ENCODE assay signal across 8 cellular contexts in the genomic region with DNA sequence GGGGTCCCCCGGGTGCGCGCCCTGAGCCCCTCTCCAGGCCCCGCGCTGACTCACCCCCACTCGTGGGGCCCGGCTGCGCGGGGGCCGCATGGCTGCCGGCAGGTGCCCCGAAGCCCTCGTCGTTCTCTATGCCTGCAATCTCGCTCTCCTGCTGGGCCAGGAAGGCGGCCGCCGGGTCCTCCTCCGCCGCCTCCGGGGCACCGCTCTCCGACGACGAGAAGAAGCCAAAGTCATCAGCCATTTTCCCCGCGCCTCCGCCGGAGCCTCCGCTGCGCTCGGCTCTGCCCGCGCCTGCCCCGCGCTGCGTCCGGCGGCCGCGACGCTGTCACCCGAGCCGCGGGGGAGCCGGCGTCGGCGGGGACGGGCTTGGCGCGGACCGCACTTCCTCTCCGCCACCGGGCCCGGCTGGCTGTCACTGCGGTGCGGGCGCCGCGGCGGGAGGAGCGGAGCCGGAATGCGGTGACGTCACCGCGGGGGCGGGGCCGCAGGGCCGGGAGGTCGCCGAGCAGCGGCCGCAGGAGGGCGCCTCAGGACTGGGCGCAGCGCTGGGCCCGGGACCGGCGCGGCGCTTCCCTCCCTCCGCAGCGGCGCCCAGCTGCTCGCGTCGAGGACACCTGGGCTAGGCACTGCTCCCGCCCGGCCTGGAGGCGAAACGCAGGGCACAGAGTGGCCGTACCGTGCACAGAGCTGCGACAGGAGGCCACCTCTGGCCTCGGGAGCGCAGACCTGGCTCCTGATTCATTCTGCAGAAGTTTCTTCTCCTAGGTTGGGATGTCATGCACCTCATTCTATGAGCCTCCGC. TPM values are rescaled to one million over a fixed set of nuclear protein-coding genes. Genes with fewer than 3 reads are reported as not detected.
A peak's percentile ranks its signal among the peaks of the same experiment; 100 is the strongest.
DNase-seq lines count a peak whose midpoint lies in the region; ATAC-seq and TF ChIP-seq lines count a peak whose summit lies in the region.

A gene with protein sequence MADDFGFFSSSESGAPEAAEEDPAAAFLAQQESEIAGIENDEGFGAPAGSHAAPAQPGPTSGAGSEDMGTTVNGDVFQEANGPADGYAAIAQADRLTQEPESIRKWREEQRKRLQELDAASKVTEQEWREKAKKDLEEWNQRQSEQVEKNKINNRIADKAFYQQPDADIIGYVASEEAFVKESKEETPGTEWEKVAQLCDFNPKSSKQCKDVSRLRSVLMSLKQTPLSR (minus strand): TSS at position 417 of the 802 bp plus-strand sequence. CDS start 176 bp downstream, at position 241.

- peak within 1 kb of the TSS; percentile 71 for H3K4me3 ChIP-seq in H7 (ENCODE audit: insufficient read depth, low read depth, low read length)

- no peaks in the 10 kb centered on the region for H3K36me3 ChIP-seq in H7 (replicated peaks; ENCODE audit: control insufficient read depth, insufficient read depth, low read length)

- ATAC-seq in SK-N-SH treated with all-trans-retinoic acid at 6 μM for 48 hours: peak; percentile 96
- ATAC-seq in omental fat pad (ENCODE audit: low FRiP score): peak; percentile 92

- no peaks in the 10 kb centered on the region for H3K9me3 Mint-ChIP-seq in activated naive CD4-positive, alpha-beta T cell treated with anti-CD3 and anti-CD28 coated beads, Interleukin-2, amount 50 U/mL, for 24 hours

- peak within 1 kb of the TSS; percentile 83 for H3K27ac ChIP-seq in temporal lobe (ENCODE audit: low read depth, low read length)

- H3K4me3 Mint-ChIP-seq in activated naive CD4-positive, alpha-beta T cell treated with anti-CD3 and anti-CD28 coated beads, Interleukin-2, amount 50 U/mL, for 24 hours: peak within 1 kb of the TSS; percentile 91

- H3K27me3 ChIP-seq in H7 (ENCODE audit: control insufficient read depth, insufficient read depth, low read length): no peaks in the 10 kb centered on the region

- DNase-seq in GM04504 (ENCODE audit: low read depth): peak; percentile 67
- DNase-seq in H7: peak; percentile 98
- DNase-seq in M059J (ENCODE audit: low read depth): peak; percentile 79
- DNase-seq in glomerular endothelial cell (ENCODE audit: extremely low read depth, low read depth, low spot score): no peak
- peak; percentile 72 for DNase-seq in omental fat pad (ENCODE audit: low spot score)

- H3K27ac Mint-ChIP-seq in activated naive CD4-positive, alpha-beta T cell treated with anti-CD3 and anti-CD28 coated beads, Interleukin-2, amount 50 U/mL, for 24 hours: peak within 1 kb of the TSS; percentile 55

- TF ChIP-seq CTCF in omental fat pad (IDR thresholded peaks at IDR 0.05): peak in 2 of 3 donors; percentile 27 to 62

- H3K36me3 Mint-ChIP-seq in activated naive CD4-positive, alpha-beta T cell treated with anti-CD3 and anti-CD28 coated beads, Interleukin-2, amount 50 U/mL, for 24 hours: peaks cover 2% of the 10 kb centered on the region

- no peaks in the 10 kb centered on the region for H3K27me3 Mint-ChIP-seq in activated naive CD4-positive, alpha-beta T cell treated with anti-CD3 and anti-CD28 coated beads, Interleukin-2, amount 50 U/mL, for 24 hours

- peaks cover 47% of the 10 kb centered on the region for H3K4me1 Mint-ChIP-seq in activated naive CD4-positive, alpha-beta T cell treated with anti-CD3 and anti-CD28 coated beads, Interleukin-2, amount 50 U/mL, for 24 hours

TF ChIP-seq in SK-N-SH treated with all-trans-retinoic acid at 6 μM for 48 hours, 23 proteins besides CTCF, POLR2A, EP300 and RAD21 (continues in another document):
- no peak for TF ChIP-seq ZNF565 (CRISPR knock-in tag; conservative IDR thresholded peaks at IDR 0.05; ENCODE audit: low read depth)
- TF ChIP-seq, protein P1, sequence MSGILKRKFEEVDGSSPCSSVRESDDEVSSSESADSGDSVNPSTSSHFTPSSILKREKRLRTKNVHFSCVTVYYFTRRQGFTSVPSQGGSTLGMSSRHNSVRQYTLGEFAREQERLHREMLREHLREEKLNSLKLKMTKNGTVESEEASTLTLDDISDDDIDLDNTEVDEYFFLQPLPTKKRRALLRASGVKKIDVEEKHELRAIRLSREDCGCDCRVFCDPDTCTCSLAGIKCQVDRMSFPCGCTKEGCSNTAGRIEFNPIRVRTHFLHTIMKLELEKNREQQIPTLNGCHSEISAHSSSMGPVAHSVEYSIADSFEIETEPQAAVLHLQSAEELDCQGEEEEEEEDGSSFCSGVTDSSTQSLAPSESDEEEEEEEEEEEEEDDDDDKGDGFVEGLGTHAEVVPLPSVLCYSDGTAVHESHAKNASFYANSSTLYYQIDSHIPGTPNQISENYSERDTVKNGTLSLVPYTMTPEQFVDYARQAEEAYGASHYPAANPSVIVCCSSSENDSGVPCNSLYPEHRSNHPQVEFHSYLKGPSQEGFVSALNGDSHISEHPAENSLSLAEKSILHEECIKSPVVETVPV (CRISPR knock-in tag; IDR thresholded peaks at IDR 0.05): no peak
- TF ChIP-seq PPARA (CRISPR knock-in tag; IDR thresholded peaks at IDR 0.05; ENCODE audit: borderline replicate concordance): no peak
- TF ChIP-seq ZFP3 (CRISPR knock-in tag; IDR thresholded peaks at IDR 0.05): no peak
- TF ChIP-seq ZNF70 (CRISPR knock-in tag; IDR thresholded peaks at IDR 0.05): no peak
- TF ChIP-seq, protein P2, sequence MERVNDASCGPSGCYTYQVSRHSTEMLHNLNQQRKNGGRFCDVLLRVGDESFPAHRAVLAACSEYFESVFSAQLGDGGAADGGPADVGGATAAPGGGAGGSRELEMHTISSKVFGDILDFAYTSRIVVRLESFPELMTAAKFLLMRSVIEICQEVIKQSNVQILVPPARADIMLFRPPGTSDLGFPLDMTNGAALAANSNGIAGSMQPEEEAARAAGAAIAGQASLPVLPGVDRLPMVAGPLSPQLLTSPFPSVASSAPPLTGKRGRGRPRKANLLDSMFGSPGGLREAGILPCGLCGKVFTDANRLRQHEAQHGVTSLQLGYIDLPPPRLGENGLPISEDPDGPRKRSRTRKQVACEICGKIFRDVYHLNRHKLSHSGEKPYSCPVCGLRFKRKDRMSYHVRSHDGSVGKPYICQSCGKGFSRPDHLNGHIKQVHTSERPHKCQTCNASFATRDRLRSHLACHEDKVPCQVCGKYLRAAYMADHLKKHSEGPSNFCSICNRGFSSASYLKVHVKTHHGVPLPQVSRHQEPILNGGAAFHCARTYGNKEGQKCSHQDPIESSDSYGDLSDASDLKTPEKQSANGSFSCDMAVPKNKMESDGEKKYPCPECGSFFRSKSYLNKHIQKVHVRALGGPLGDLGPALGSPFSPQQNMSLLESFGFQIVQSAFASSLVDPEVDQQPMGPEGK (CRISPR knock-in tag; IDR thresholded peaks at IDR 0.05; ENCODE audit: borderline replicate concordance): no peak
- TF ChIP-seq GLIS3 (CRISPR knock-in tag; IDR thresholded peaks at IDR 0.05): no peak
- TF ChIP-seq, protein P3, sequence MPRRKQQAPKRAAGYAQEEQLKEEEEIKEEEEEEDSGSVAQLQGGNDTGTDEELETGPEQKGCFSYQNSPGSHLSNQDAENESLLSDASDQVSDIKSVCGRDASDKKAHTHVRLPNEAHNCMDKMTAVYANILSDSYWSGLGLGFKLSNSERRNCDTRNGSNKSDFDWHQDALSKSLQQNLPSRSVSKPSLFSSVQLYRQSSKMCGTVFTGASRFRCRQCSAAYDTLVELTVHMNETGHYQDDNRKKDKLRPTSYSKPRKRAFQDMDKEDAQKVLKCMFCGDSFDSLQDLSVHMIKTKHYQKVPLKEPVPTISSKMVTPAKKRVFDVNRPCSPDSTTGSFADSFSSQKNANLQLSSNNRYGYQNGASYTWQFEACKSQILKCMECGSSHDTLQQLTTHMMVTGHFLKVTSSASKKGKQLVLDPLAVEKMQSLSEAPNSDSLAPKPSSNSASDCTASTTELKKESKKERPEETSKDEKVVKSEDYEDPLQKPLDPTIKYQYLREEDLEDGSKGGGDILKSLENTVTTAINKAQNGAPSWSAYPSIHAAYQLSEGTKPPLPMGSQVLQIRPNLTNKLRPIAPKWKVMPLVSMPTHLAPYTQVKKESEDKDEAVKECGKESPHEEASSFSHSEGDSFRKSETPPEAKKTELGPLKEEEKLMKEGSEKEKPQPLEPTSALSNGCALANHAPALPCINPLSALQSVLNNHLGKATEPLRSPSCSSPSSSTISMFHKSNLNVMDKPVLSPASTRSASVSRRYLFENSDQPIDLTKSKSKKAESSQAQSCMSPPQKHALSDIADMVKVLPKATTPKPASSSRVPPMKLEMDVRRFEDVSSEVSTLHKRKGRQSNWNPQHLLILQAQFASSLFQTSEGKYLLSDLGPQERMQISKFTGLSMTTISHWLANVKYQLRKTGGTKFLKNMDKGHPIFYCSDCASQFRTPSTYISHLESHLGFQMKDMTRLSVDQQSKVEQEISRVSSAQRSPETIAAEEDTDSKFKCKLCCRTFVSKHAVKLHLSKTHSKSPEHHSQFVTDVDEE (CRISPR knock-in tag; IDR thresholded peaks at IDR 0.05): peak; percentile 64; the same call in 1 of the 2 replicates
- TF ChIP-seq TCF4 (CRISPR knock-in tag; IDR thresholded peaks at IDR 0.05; ENCODE audit: borderline replicate concordance): no peak
- TF ChIP-seq, protein P4, sequence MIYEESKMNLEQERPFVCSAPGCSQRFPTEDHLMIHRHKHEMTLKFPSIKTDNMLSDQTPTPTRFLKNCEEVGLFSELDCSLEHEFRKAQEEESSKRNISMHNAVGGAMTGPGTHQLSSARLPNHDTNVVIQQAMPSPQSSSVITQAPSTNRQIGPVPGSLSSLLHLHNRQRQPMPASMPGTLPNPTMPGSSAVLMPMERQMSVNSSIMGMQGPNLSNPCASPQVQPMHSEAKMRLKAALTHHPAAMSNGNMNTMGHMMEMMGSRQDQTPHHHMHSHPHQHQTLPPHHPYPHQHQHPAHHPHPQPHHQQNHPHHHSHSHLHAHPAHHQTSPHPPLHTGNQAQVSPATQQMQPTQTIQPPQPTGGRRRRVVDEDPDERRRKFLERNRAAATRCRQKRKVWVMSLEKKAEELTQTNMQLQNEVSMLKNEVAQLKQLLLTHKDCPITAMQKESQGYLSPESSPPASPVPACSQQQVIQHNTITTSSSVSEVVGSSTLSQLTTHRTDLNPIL (CRISPR knock-in tag; IDR thresholded peaks at IDR 0.05; ENCODE audit: low read depth): no peak
- TF ChIP-seq ZNF8 (CRISPR knock-in tag; IDR thresholded peaks at IDR 0.05): no peak
- TF ChIP-seq BACH2 (CRISPR knock-in tag; IDR thresholded peaks at IDR 0.05; ENCODE audit: borderline replicate concordance): no peak

RNA-seq across cellular contexts. Expression of the gene that starts here (rescaled TPM):
- total RNA-seq in H7 (2014; rRNA removed; shearing (Covaris generic)): 50.5 and 67.2 TPM in 2 replicates
- total RNA-seq in M059J (2014; rRNA removed; shearing (Covaris generic)): 76.4 and 97.8 TPM in 2 replicates
- total RNA-seq in glomerular endothelial cell (131 and 164 TPM in 2 replicates), omental fat pad (100 to 1,000 TPM; 119 to 171 (median 128) TPM), temporal lobe (42.3 TPM)
